ENCODE assay signal across 8 cellular contexts in genomic region chr4:23135792-23136645, GRCh38.
DNase-seq lines count a peak whose midpoint lies in the region; ATAC-seq and TF ChIP-seq lines count a peak whose summit lies in the region.

No MANE protein-coding gene starts in this region.

- no peak overlapping the region for H3K27ac ChIP-seq in left ventricle myocardium inferior (replicated peaks)

- ATAC-seq in Right ventricle myocardium superior (ENCODE audit: poor library complexity) (no peak), HG03159 (IDR thresholded peaks at IDR 0.05; ENCODE audit: unreplicated experiment) (peak; percentile 70), mucosa of descending colon (no peak), GM19397 (IDR thresholded peaks at IDR 0.05; ENCODE audit: unreplicated experiment) (no peak)

- no peaks in the 10 kb centered on the region for H3K36me3 ChIP-seq in left ventricle myocardium inferior
- H3K36me3 ChIP-seq in mucosa of descending colon (ENCODE audit: low read depth), result no peaks in the 10 kb centered on the region

- DNase-seq in left ventricle myocardium inferior (no peak), Right ventricle myocardium superior (no peak), NCI-H526 treated with DMSO at 0.1 percent for 48 hours (lab: John Stamatoyannopoulos, UW) (peak; percentile 7), chondrocyte (ENCODE audit: low spot score) (no peak), mucosa of descending colon (peak in 1 of 3 donors; percentile 54)
- no peak for DNase-seq in activated T-helper 1 cell treated with anti-CD3 and anti-CD28 coated beads, Interleukin-12 subunit alpha, Interleukin-12 subunit beta, Interleukin-2, Interleukin-4 antibody, amounts not matched to agents 30 ng/mL and 10 ng/mL and 1 ng/mL, durations not matched to agents 14 hours and 24 hours and 36 hours (ENCODE audit: low spot score)

- intact Hi-C loops in left ventricle myocardium inferior (cut with micrococcal nuclease), result no loop called here
- intact Hi-C loops in Right ventricle myocardium superior (cut with DNase I), result loop anchor here (10.0 kb wide), 1 partner anchor 1289 kb away; no protein-coding TSS in a partner anchor
- intact Hi-C loops in mucosa of descending colon (cut with DNase I, micrococcal nuclease), result no loop called here
- intact Hi-C loops in activated T-helper 1 cell treated with anti-CD3 and anti-CD28 coated beads, Interleukin-12 subunit alpha, Interleukin-12 subunit beta, Interleukin-2, Interleukin-4 antibody, amounts not matched to agents 30 ng/mL and 10 ng/mL and 1 ng/mL, durations not matched to agents 14 hours and 24 hours and 36 hours (cut with micrococcal nuclease), result loop anchor here (5.0 kb wide), 1 partner anchor 476 kb away; no protein-coding TSS in a partner anchor

- H3K4me3 Mint-ChIP-seq in chondrocyte (ENCODE audit: unreplicated experiment), result no peak overlapping the region
- H3K4me3 Mint-ChIP-seq in activated T-helper 1 cell treated with anti-CD3 and anti-CD28 coated beads, Interleukin-12 subunit alpha, Interleukin-12 subunit beta, Interleukin-2, Interleukin-4 antibody, amounts not matched to agents 30 ng/mL and 10 ng/mL and 1 ng/mL, durations not matched to agents 14 hours and 24 hours and 36 hours, result no peak overlapping the region

- H3K27ac Mint-ChIP-seq in chondrocyte (ENCODE audit: unreplicated experiment), result no peak overlapping the region
- no peak overlapping the region for H3K27ac Mint-ChIP-seq in activated T-helper 1 cell treated with anti-CD3 and anti-CD28 coated beads, Interleukin-12 subunit alpha, Interleukin-12 subunit beta, Interleukin-2, Interleukin-4 antibody, amounts not matched to agents 30 ng/mL and 10 ng/mL and 1 ng/mL, durations not matched to agents 14 hours and 24 hours and 36 hours

- no peaks in the 10 kb centered on the region for H3K36me3 Mint-ChIP-seq in chondrocyte (ENCODE audit: low read depth)
- no peaks in the 10 kb centered on the region for H3K36me3 Mint-ChIP-seq in activated T-helper 1 cell treated with anti-CD3 and anti-CD28 coated beads, Interleukin-12 subunit alpha, Interleukin-12 subunit beta, Interleukin-2, Interleukin-4 antibody, amounts not matched to agents 30 ng/mL and 10 ng/mL and 1 ng/mL, durations not matched to agents 14 hours and 24 hours and 36 hours (ENCODE audit: low read depth)

- no peaks in the 10 kb centered on the region for H3K27me3 Mint-ChIP-seq in chondrocyte (ENCODE audit: low read depth)
- H3K27me3 Mint-ChIP-seq in activated T-helper 1 cell treated with anti-CD3 and anti-CD28 coated beads, Interleukin-12 subunit alpha, Interleukin-12 subunit beta, Interleukin-2, Interleukin-4 antibody, amounts not matched to agents 30 ng/mL and 10 ng/mL and 1 ng/mL, durations not matched to agents 14 hours and 24 hours and 36 hours (ENCODE audit: insufficient read depth), result no peaks in the 10 kb centered on the region

- H3K4me1 ChIP-seq in left ventricle myocardium inferior, result no peaks in the 10 kb centered on the region
- H3K4me1 ChIP-seq in mucosa of descending colon (ENCODE audit: low read depth), result no peaks in the 10 kb centered on the region

- no peaks in the 10 kb centered on the region for H3K27me3 ChIP-seq in left ventricle myocardium inferior (ENCODE audit: low read depth)

- TF ChIP-seq CTCF in left ventricle myocardium inferior (IDR thresholded peaks at IDR 0.05; ENCODE audit: borderline replicate concordance) (peak; percentile 80), chondrocyte (IDR thresholded peaks at IDR 0.05) (peak; percentile 88), mucosa of descending colon (IDR thresholded peaks at IDR 0.05) (peak; percentile 59)

- H3K4me3 ChIP-seq in left ventricle myocardium inferior (no peak overlapping the region), mucosa of descending colon (no peak overlapping the region)

- peaks cover 9% of the 10 kb centered on the region for H3K4me1 Mint-ChIP-seq in chondrocyte (ENCODE audit: low read depth)
- no peaks in the 10 kb centered on the region for H3K4me1 Mint-ChIP-seq in activated T-helper 1 cell treated with anti-CD3 and anti-CD28 coated beads, Interleukin-12 subunit alpha, Interleukin-12 subunit beta, Interleukin-2, Interleukin-4 antibody, amounts not matched to agents 30 ng/mL and 10 ng/mL and 1 ng/mL, durations not matched to agents 14 hours and 24 hours and 36 hours (ENCODE audit: low read depth)

- H3K9me3 Mint-ChIP-seq in chondrocyte (ENCODE audit: low read depth), result no peaks in the 10 kb centered on the region
- H3K9me3 Mint-ChIP-seq in activated T-helper 1 cell treated with anti-CD3 and anti-CD28 coated beads, Interleukin-12 subunit alpha, Interleukin-12 subunit beta, Interleukin-2, Interleukin-4 antibody, amounts not matched to agents 30 ng/mL and 10 ng/mL and 1 ng/mL, durations not matched to agents 14 hours and 24 hours and 36 hours, result no peaks in the 10 kb centered on the region

- no peaks in the 10 kb centered on the region for H3K9me3 ChIP-seq in left ventricle myocardium inferior (replicated peaks)
- no peaks in the 10 kb centered on the region for H3K9me3 ChIP-seq in mucosa of descending colon

Comparison
In these comparisons a context has a peak if more than half of its experiments do, and no peak if none do; other contexts are left out.
1. intact Hi-C loops: an anchor here in Right ventricle myocardium superior (10.0 kb wide) and activated T-helper 1 cell treated with anti-CD3 and anti-CD28 coated beads, Interleukin-12 subunit alpha, Interleukin-12 subunit beta, Interleukin-2, Interleukin-4 antibody, amounts not matched to agents 30 ng/mL and 10 ng/mL and 1 ng/mL, durations not matched to agents 14 hours and 24 hours and 36 hours (5.0 kb wide); none called in left ventricle myocardium inferior and mucosa of descending colon.